Comparison of ENCODE assay signal across 17 cellular contexts in the genomic region with DNA sequence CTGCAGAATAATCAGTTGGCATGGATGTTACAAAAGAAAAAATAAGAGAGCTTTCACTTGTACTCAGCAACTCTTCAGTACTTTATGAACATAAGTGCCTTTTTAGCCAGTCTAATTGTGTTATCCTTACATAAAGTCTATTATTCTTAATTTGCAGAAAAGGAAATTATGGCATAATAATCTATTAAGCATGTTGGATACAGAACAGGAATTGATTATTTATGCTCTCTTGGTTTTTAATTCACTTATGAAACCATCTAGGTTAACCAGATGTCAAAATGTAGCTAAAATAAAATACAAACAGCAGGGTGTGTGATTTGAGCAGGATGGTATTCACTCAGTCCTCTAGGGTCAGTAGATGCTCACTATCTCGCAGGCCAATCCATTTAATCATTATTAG.
DNase-seq lines count a peak whose midpoint lies in the region; ATAC-seq and TF ChIP-seq lines count a peak whose summit lies in the region.
"Had no signal": no experiment of that assay in that cellular context is flagged by ENCODE, and none has a peak within 500 bp of the region (broad histone marks: within the 10 kb centered on the region; RNA-seq: fewer than 3 reads in every experiment).

No MANE protein-coding gene starts in this region.

- dilution Hi-C loops in IMR-90 (cut with HindIII; ENCODE audit: low sequenced_read_pairs, unreplicated experiment), result no loop called here

- no peak overlapping the region for H2AFZ ChIP-seq in IMR-90 (replicated peaks; ENCODE audit: low read length, poor library complexity)

- no peak overlapping the region for H3K4me2 ChIP-seq in IMR-90 (ENCODE audit: low read depth, low read length)
- H3K4me2 ChIP-seq: BLaER1 had no signal

- H3K56ac ChIP-seq in IMR-90 (ENCODE audit: extremely low read depth, insufficient read depth, low read length), result no peak overlapping the region

- no peak overlapping the region for H3K23ac ChIP-seq in IMR-90 (ENCODE audit: low read depth, low read length)

- H3K18ac ChIP-seq in IMR-90 (ENCODE audit: low read depth, low read length), result no peak overlapping the region

- no peak overlapping the region for H2BK20ac ChIP-seq in IMR-90 (ENCODE audit: low read depth, low read length)

- H3K27me3 ChIP-seq in BE2C (no peaks in the 10 kb centered on the region), IMR-90 (ENCODE audit: control insufficient read depth, insufficient read depth, low read length) (no peaks in the 10 kb centered on the region)
- H3K27me3 ChIP-seq: BLaER1 had no signal

- H3K9me3 ChIP-seq in BE2C (no peaks in the 10 kb centered on the region), IMR-90 (ENCODE audit: control insufficient read depth, insufficient read depth, low read length) (no peaks in the 10 kb centered on the region)
- H3K9me3 ChIP-seq: BLaER1 had no signal

- H3K9me1 ChIP-seq in IMR-90 (ENCODE audit: insufficient read depth, low read length), result no peaks in the 10 kb centered on the region

- H3K4me3 ChIP-seq in BE2C (ENCODE audit: low read depth, low read length) (peak overlapping the region; percentile 31; the same call in 1 of the 2 replicates), IMR-90 (ENCODE audit: insufficient read depth, low read depth, low read length) (no peak overlapping the region)
- H3K4me3 ChIP-seq: BLaER1 had no signal

- H2BK5ac ChIP-seq in IMR-90 (ENCODE audit: low read depth, low read length, poor library complexity, severe bottlenecking), result no peak overlapping the region

- H3K27ac ChIP-seq in IMR-90 (ENCODE audit: insufficient read depth, low read length), result no peak overlapping the region
- H3K27ac ChIP-seq: 22Rv1, BLaER1, HL-60 had no signal

- H3K79me1 ChIP-seq in IMR-90 (ENCODE audit: low read depth in 1 of 2, low read length in 2 of 2), result no peaks in the 10 kb centered on the region

- H4K20me1 ChIP-seq in IMR-90 (ENCODE audit: insufficient read depth, low read length), result no peaks in the 10 kb centered on the region
- H4K20me1 ChIP-seq: BLaER1 had no signal

- no peak overlapping the region for H4K5ac ChIP-seq in IMR-90 (ENCODE audit: low read depth, low read length)

- no peak overlapping the region for H3K14ac ChIP-seq in IMR-90 (replicated peaks; ENCODE audit: low read depth, low read length)

- in situ Hi-C loops in IMR-90 (cut with MboI; ENCODE audit: low sequenced_read_pairs), result no loop called here

- TF ChIP-seq POLR2A in IMR-90 (IDR thresholded peaks at IDR 0.05; ENCODE audit: low read depth, low read length), result no peak

- DNase-seq in BE2C (peak; percentile 47), IMR-90 (peak; percentile 13), SK-N-DZ (ENCODE audit: low spot score) (peak; percentile 30), kidney tubule cell (ENCODE audit: low spot score) (peak; percentile 24), HuH-7.5 (ENCODE audit: low spot score) (no peak), GM19238 (ENCODE audit: insufficient read length, low spot score) (no peak), DMS 273 treated with DMSO at 0.1 percent for 48 hours (lab: John Stamatoyannopoulos, UW) (no peak)
- DNase-seq: Calu3, DMS153, DMS79 treated with DMSO at 0.1 percent for 48 hours, GF-D8, KG1 had no signal

- no peak overlapping the region for H2AK9ac ChIP-seq in IMR-90 (replicated peaks; ENCODE audit: low read depth, low read length, poor library complexity)

- no TSS peak for BruUV-seq in IMR-90 (replicated peaks; lab: Mats Ljungman, UMichigan)

- no peak overlapping the region for H2AK5ac ChIP-seq in IMR-90 (ENCODE audit: low read depth, low read length)

- H2BK120ac ChIP-seq in IMR-90 (ENCODE audit: low read depth, low read length), result no peak overlapping the region

- no peak overlapping the region for H4K91ac ChIP-seq in IMR-90 (ENCODE audit: insufficient read depth, low read depth, low read length)

- no peak for TF ChIP-seq RAD21 in IMR-90 (IDR thresholded peaks at IDR 0.05; ENCODE audit: low read length)

- POLR2A ChIA-PET in IMR-90 (lab: Charles Lee; ENCODE audit: unreplicated experiment), result no interaction called here

- TF ChIP-seq CTCF in BE2C (IDR thresholded peaks at IDR 0.05; ENCODE audit: low read depth, low read length), result peak; percentile 7; the same call in 1 of the 2 replicates
- TF ChIP-seq CTCF in IMR-90 (conservative IDR thresholded peaks at IDR 0.05; ENCODE audit: low read depth, low read length), result no peak

- H3K9ac ChIP-seq in IMR-90 (ENCODE audit: low read depth, low read length), result no peak overlapping the region
- H3K9ac ChIP-seq: BLaER1 had no signal

- H4K8ac ChIP-seq in IMR-90 (ENCODE audit: low read depth in 2 of 2, low read length in 2 of 2), result no peak overlapping the region

- intact Hi-C loops in IMR-90 (cut with micrococcal nuclease), result no loop called here

- CTCF ChIA-PET in IMR-90 (lab: Yijun Ruan, JAX), result interaction anchor here (0.7 kb wide), 1 partner anchor 16 kb away, joined by 3 read pairs; no protein-coding TSS in a partner anchor

- H3K4ac ChIP-seq in IMR-90 (ENCODE audit: low read depth, low read length), result no peak overlapping the region

- no peaks in the 10 kb centered on the region; the same call in 1 of the 2 replicates for H3K36me3 ChIP-seq in BE2C
- no peaks in the 10 kb centered on the region for H3K36me3 ChIP-seq in IMR-90 (ENCODE audit: control insufficient read depth, insufficient read depth, low read length)
- H3K36me3 ChIP-seq: BLaER1 had no signal

- ATAC-seq in IMR-90 (ENCODE audit: low read depth) (no peak), esophagus mucosa (no peak)
- ATAC-seq: HCT116 had no signal

- WGBS in IMR-90 (ENCODE audit: extremely low coverage in 2 of 2, insufficient read length in 1 of 2), 2 experiments, result no CpG with 5 or more reads among the region's 1 CpG

- H3K4me1 ChIP-seq in BE2C, result peaks cover 47% of the 10 kb centered on the region
- peaks cover 2% of the 10 kb centered on the region; the same call in 1 of the 2 replicates for H3K4me1 ChIP-seq in IMR-90 (ENCODE audit: control insufficient read depth, insufficient read depth, low read length)
- H3K4me1 ChIP-seq: BLaER1 had no signal

- no peak overlapping the region for H2BK15ac ChIP-seq in IMR-90 (ENCODE audit: low read depth, low read length)

TF ChIP-seq in IMR-90, 13 proteins besides CTCF, POLR2A, EP300 and RAD21:
- TF ChIP-seq, protein P1, sequence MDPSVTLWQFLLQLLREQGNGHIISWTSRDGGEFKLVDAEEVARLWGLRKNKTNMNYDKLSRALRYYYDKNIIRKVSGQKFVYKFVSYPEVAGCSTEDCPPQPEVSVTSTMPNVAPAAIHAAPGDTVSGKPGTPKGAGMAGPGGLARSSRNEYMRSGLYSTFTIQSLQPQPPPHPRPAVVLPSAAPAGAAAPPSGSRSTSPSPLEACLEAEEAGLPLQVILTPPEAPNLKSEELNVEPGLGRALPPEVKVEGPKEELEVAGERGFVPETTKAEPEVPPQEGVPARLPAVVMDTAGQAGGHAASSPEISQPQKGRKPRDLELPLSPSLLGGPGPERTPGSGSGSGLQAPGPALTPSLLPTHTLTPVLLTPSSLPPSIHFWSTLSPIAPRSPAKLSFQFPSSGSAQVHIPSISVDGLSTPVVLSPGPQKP (IDR thresholded peaks at IDR 0.05; ENCODE audit: borderline replicate concordance, low read depth, low read length), result no peak
- TF ChIP-seq MAZ (IDR thresholded peaks at IDR 0.05; ENCODE audit: borderline replicate concordance, low read depth, low read length) (no peak), SMC3 (IDR thresholded peaks at IDR 0.05; ENCODE audit: low read depth, low read length) (no peak), MAFK (IDR thresholded peaks at IDR 0.05; ENCODE audit: low read depth, low read length) (no peak), FOS (IDR thresholded peaks at IDR 0.05; ENCODE audit: low read depth, low read length) (no peak), MXI1 (IDR thresholded peaks at IDR 0.05; ENCODE audit: borderline replicate concordance, low read depth, low read length) (no peak), RCOR1 (IDR thresholded peaks at IDR 0.05; ENCODE audit: insufficient replicate concordance, low read length) (no peak), NFE2L2 (IDR thresholded peaks at IDR 0.05; ENCODE audit: low read depth, low read length) (no peak), BHLHE40 (IDR thresholded peaks at IDR 0.05; ENCODE audit: low read depth, low read length) (no peak), CHD1 (IDR thresholded peaks at IDR 0.05; ENCODE audit: low read depth, low read length) (no peak), CEBPB (IDR thresholded peaks at IDR 0.05; ENCODE audit: low read depth, low read length) (no peak), RFX5 (IDR thresholded peaks at IDR 0.05; ENCODE audit: low read depth, low read length) (no peak)
- TF ChIP-seq, protein P2, sequence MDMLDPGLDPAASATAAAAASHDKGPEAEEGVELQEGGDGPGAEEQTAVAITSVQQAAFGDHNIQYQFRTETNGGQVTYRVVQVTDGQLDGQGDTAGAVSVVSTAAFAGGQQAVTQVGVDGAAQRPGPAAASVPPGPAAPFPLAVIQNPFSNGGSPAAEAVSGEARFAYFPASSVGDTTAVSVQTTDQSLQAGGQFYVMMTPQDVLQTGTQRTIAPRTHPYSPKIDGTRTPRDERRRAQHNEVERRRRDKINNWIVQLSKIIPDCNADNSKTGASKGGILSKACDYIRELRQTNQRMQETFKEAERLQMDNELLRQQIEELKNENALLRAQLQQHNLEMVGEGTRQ (IDR thresholded peaks at IDR 0.05; ENCODE audit: low read depth, low read length), result no peak
TF ChIP-seq in IMR-90: peak in this region for 0.

Comparison
In these comparisons a context has a peak if more than half of its experiments do, and no peak if none do; other contexts are left out.
1. DNase-seq: peak in BE2C (single experiment), IMR-90 (single experiment), SK-N-DZ (single experiment) and kidney tubule cell (single experiment); none in HuH-7.5 (single experiment), GM19238 (single experiment) and DMS 273 treated with DMSO at 0.1 percent for 48 hours (single experiment).